ENCODE assay signal across 8 cellular contexts in genomic region chr17:4948997-4949320, GRCh38.
DNase-seq lines count a peak whose midpoint lies in the region; ATAC-seq and TF ChIP-seq lines count a peak whose summit lies in the region.

No MANE protein-coding gene starts in this region.

- H3K9ac ChIP-seq in MM.1S (ENCODE audit: low read length) = peak overlapping the region; percentile 99

- no peak for TF ChIP-seq CTCF in MM.1S (IDR thresholded peaks at IDR 0.05; ENCODE audit: low read length)

- in situ Hi-C loops in T47D (cut with HindIII; ENCODE audit: low pct_unique_long_range_greater_than_20kb, low sequenced_read_pairs) = no loop called here

- peak overlapping the region; percentile 99 for H3K4me3 ChIP-seq in MM.1S (ENCODE audit: low read length)

- no peaks in the 10 kb centered on the region for H3K27me3 ChIP-seq in MM.1S (replicated peaks; ENCODE audit: insufficient read depth, low read length)

- peaks cover 57% of the 10 kb centered on the region for H3F3A ChIP-seq in MM.1S (ENCODE audit: insufficient read depth, low read length)

- H3K27ac ChIP-seq in MM.1S (ENCODE audit: low read length) = peak overlapping the region; percentile 100

- DNase-seq in EL = peak; percentile 92
- DNase-seq in MM.1S = peak; percentile 90
- peak; percentile 49 for DNase-seq in T-helper 9 cell
- peak; percentile 84 to 89 for DNase-seq in T47D (ENCODE audit: low read depth in 1 of 2, low spot score in 1 of 2)
- DNase-seq in iPS-NIHi11 (ENCODE audit: low spot score) = peak; percentile 92
- DNase-seq in stimulated activated CD4-positive, alpha-beta T cell treated with anti-CD3 and anti-CD28 coated beads, Interleukin-12 subunit alpha, Interleukin-12 subunit beta, amount 100 ng/mL, for 4 hours = peak; percentile 72

- peak overlapping the region; percentile 94 for H3K4me2 ChIP-seq in MM.1S (ENCODE audit: low read depth, low read length)

- peak; percentile 29 for ATAC-seq in GM21723 (IDR thresholded peaks at IDR 0.05; ENCODE audit: unreplicated experiment)
- ATAC-seq in HG02884 (IDR thresholded peaks at IDR 0.05; ENCODE audit: unreplicated experiment) = no peak

- peaks cover 49% of the 10 kb centered on the region for H3K79me2 ChIP-seq in MM.1S (ENCODE audit: low read length)

- no peaks in the 10 kb centered on the region for H3K9me2 ChIP-seq in MM.1S (replicated peaks; ENCODE audit: insufficient read depth, low read length)

- H2AFZ ChIP-seq in MM.1S (ENCODE audit: low read length) = peak overlapping the region; percentile 74

- H3K9me3 ChIP-seq in MM.1S (replicated peaks; ENCODE audit: insufficient read depth, low read length) = no peaks in the 10 kb centered on the region

- H4K20me1 ChIP-seq in MM.1S (ENCODE audit: insufficient read depth, low read length) = peaks cover 28% of the 10 kb centered on the region

- peaks cover 39% of the 10 kb centered on the region for H3K4me1 ChIP-seq in MM.1S (ENCODE audit: low read length)

- no peaks in the 10 kb centered on the region for H3K36me3 ChIP-seq in MM.1S (replicated peaks; ENCODE audit: insufficient read depth, low read length)
